ENCODE assay signal across 17 cellular contexts in genomic region chr7:67636363-67637355, GRCh38.
A peak's percentile ranks its signal among the peaks of the same experiment; 100 is the strongest.
DNase-seq lines count a peak whose midpoint lies in the region; ATAC-seq, FAIRE-seq and TF ChIP-seq lines count a peak whose summit lies in the region.
"Had no signal": no experiment of that assay in that cellular context is flagged by ENCODE, and none has a peak within 500 bp of the region (broad histone marks: within the 10 kb centered on the region; RNA-seq: fewer than 3 reads in every experiment).

No MANE protein-coding gene starts in this region.

- H3K4me2 ChIP-seq in HepG2 (ENCODE audit: low read depth, low read length): no peak overlapping the region

- H3K27ac ChIP-seq in HEK293 (ENCODE audit: extremely low read depth, low read depth, low read length): no peak overlapping the region
- H3K27ac ChIP-seq in VCaP: no peak overlapping the region
- H3K27ac ChIP-seq in HepG2 (ENCODE audit: extremely low read length, insufficient read depth, low read length): no peak overlapping the region
- H3K27ac ChIP-seq: vagina had no signal

- DNase-seq in Ammon's horn (ENCODE audit: low spot score) (peak; percentile 35), HepG2 (ENCODE audit: low spot score) (no peak), GM19239 (ENCODE audit: insufficient read length, low spot score) (no peak), GOT3 (lab: John Stamatoyannopoulos, UW) (no peak), OCI-M1 (lab: John Stamatoyannopoulos, UW) (no peak)
- DNase-seq in stimulated activated CD4-positive, alpha-beta T cell treated with anti-CD3 and anti-CD28 coated beads, Interleukin-4, amount 100 ng/mL, for 1 hour: no peak
- DNase-seq: activated CD4-positive, alpha-beta T cell treated with anti-CD3 and anti-CD28 coated beads for 48 hours; DMS53; hypothalamus; left ventricle myocardium superior; NCI-H2107; SHP77; stimulated activated naive CD8-positive, alpha-beta T cell treated with anti-CD3 and anti-CD28 coated beads, Interleukin-15, amount 100 ng/mL, for 72 hours had no signal

- POLR2A ChIA-PET in HEK293 (lab: Yijun Ruan, JAX): no interaction called here
- POLR2A ChIA-PET in HepG2 (lab: Yijun Ruan, JAX): no interaction called here

- H3K4me3 ChIP-seq in HEK293 (ENCODE audit: low read depth, low read length) (no peak overlapping the region), HepG2 (replicated peaks in 1 of 3; ENCODE audit: insufficient read depth in 1 of 3, low read depth in 2 of 3, low read length in 3 of 3) (no peak overlapping the region)
- H3K4me3 ChIP-seq: vagina had no signal

- TF ChIP-seq POLR2A in HepG2 (IDR thresholded peaks at IDR 0.05; ENCODE audit: insufficient read depth in 1 of 2, low read depth in 2 of 2, low read length in 2 of 2): no peak

- TF ChIP-seq EP300 in HepG2 (IDR thresholded peaks at IDR 0.05; ENCODE audit: low read depth in 2 of 2, low read length in 2 of 2): no peak
- no peak for TF ChIP-seq EP300 in HepG2 (CRISPR knock-in tag; IDR thresholded peaks at IDR 0.05; ENCODE audit: borderline replicate concordance)

- in situ Hi-C loops in HepG2 (cut with HindIII; ENCODE audit: extremely low pct_ligation_motif_present, low pct_unique_long_range_greater_than_20kb): no loop called here

- H3K36me3 ChIP-seq in HEK293 (ENCODE audit: control insufficient read depth in 2 of 2, insufficient read depth in 1 of 2, low read length in 2 of 2) (no peaks in the 10 kb centered on the region), HepG2 (replicated peaks in 1 of 2; ENCODE audit: control insufficient read depth in 1 of 2, insufficient read depth in 2 of 2, low read length in 2 of 2) (no peaks in the 10 kb centered on the region)
- H3K36me3 ChIP-seq: vagina had no signal

- no peak for ATAC-seq in HepG2
- ATAC-seq: activated naive CD4-positive, alpha-beta T cell treated with anti-CD3 and anti-CD28 coated beads, Interleukin-2, amount 50 U/mL, for 72 hours; left ventricle myocardium superior; stimulated activated naive CD8-positive, alpha-beta T cell treated with anti-CD3 and anti-CD28 coated beads, Interleukin-15, amount 100 ng/mL, for 72 hours had no signal

- CTCF ChIA-PET in HEK293 (lab: Yijun Ruan, JAX) (interaction anchor here (1.2 kb wide), 1 partner anchor 11 kb away, joined by 5 read pairs; no protein-coding TSS in a partner anchor), HepG2 (lab: Yijun Ruan, JAX; ENCODE audit: low intra/inter-chr PET ratio, low total read pairs) (no interaction called here)

- H4K20me1 ChIP-seq in HepG2 (ENCODE audit: insufficient read depth, low read length): no peaks in the 10 kb centered on the region

- H3K9ac ChIP-seq in HepG2 (ENCODE audit: insufficient read depth, low read depth, low read length): no peak overlapping the region

- no peak for FAIRE-seq in HepG2 (lab: Jason Lieb, UNC)
- FAIRE-seq in GM19239 (lab: Jason Lieb, UNC): no peak

- intact Hi-C loops in HepG2 (cut with micrococcal nuclease; ENCODE audit: unreplicated experiment): no loop called here

- BruUV-seq in HepG2 (replicated peaks; lab: Mats Ljungman, UMichigan): no TSS peak

- no peak for TF ChIP-seq RAD21 in HepG2 (CRISPR knock-in tag; IDR thresholded peaks at IDR 0.05)

- H3K4me1 ChIP-seq in HEK293 (ENCODE audit: control insufficient read depth, insufficient read depth, low read length): no peaks in the 10 kb centered on the region
- no peaks in the 10 kb centered on the region for H3K4me1 ChIP-seq in HepG2 (ENCODE audit: insufficient read depth, low read length)
- H3K4me1 ChIP-seq: vagina had no signal

- no peak overlapping the region for H2AFZ ChIP-seq in HepG2 (ENCODE audit: low read length)

- H3K27me3 ChIP-seq in HepG2 (ENCODE audit: control insufficient read depth in 1 of 2, insufficient read depth in 2 of 2, low read length in 2 of 2): no peaks in the 10 kb centered on the region
- H3K27me3 ChIP-seq: vagina had no signal

- no peaks in the 10 kb centered on the region for H3K79me2 ChIP-seq in HepG2 (ENCODE audit: insufficient read depth, low read length)

- H3K9me3 ChIP-seq in HEK293 (ENCODE audit: control insufficient read depth, insufficient read depth, low read depth, low read length): no peaks in the 10 kb centered on the region
- H3K9me3 ChIP-seq in HepG2 (ENCODE audit: low read length): no peaks in the 10 kb centered on the region
- H3K9me3 ChIP-seq: vagina had no signal

- WGBS in HepG2 (ENCODE audit: low lambda C conversion rate): 21% methylated on average over 8 of the region's 8 CpGs

- no peak for TF ChIP-seq CTCF in HEK293 (tag by site-specific recombination; IDR thresholded peaks at IDR 0.05)
- peak; percentile 77 for TF ChIP-seq CTCF in VCaP (conservative IDR thresholded peaks at IDR 0.05)
- peak; percentile 43 for TF ChIP-seq CTCF in HepG2 (CRISPR knock-in tag; IDR thresholded peaks at IDR 0.05)

TF ChIP-seq in HEK293, 187 proteins besides CTCF, POLR2A, EP300 and RAD21 (continues in another document):
- TF ChIP-seq PRDM1 (tag by site-specific recombination; IDR thresholded peaks at IDR 0.05): peak; percentile 26; the same call in 1 of the 2 replicates
- no peak for TF ChIP-seq FEZF1 (tag by site-specific recombination; IDR thresholded peaks at IDR 0.05)
- TF ChIP-seq ZNF596 (tag by site-specific recombination; IDR thresholded peaks at IDR 0.05): no peak
- TF ChIP-seq ZNF513 (tag by site-specific recombination; IDR thresholded peaks at IDR 0.05): no peak
- no peak for TF ChIP-seq ZNF214 (tag by site-specific recombination; IDR thresholded peaks at IDR 0.05; ENCODE audit: borderline replicate concordance)
- no peak for TF ChIP-seq ZNF549 (tag by site-specific recombination; IDR thresholded peaks at IDR 0.05)
- no peak for TF ChIP-seq ZNF404 (tag by site-specific recombination; IDR thresholded peaks at IDR 0.05)
- TF ChIP-seq ZNF391 (tag by site-specific recombination; IDR thresholded peaks at IDR 0.05; ENCODE audit: borderline replicate concordance, low read depth): no peak
- TF ChIP-seq BCL11A (tag by site-specific recombination; IDR thresholded peaks at IDR 0.05; ENCODE audit: low read depth): no peak
- TF ChIP-seq, protein P1, sequence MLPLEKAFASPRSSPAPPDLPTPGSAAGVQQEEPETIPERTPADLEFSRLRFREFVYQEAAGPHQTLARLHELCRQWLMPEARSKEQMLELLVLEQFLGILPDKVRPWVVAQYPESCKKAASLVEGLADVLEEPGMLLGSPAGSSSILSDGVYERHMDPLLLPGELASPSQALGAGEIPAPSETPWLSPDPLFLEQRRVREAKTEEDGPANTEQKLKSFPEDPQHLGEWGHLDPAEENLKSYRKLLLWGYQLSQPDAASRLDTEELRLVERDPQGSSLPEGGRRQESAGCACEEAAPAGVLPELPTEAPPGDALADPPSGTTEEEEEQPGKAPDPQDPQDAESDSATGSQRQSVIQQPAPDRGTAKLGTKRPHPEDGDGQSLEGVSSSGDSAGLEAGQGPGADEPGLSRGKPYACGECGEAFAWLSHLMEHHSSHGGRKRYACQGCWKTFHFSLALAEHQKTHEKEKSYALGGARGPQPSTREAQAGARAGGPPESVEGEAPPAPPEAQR (tag by site-specific recombination; IDR thresholded peaks at IDR 0.05): no peak

TF ChIP-seq in HepG2, 621 proteins besides CTCF, POLR2A, EP300 and RAD21 (continues in another document):
- TF ChIP-seq ZNF382 (CRISPR knock-in tag; IDR thresholded peaks at IDR 0.05; ENCODE audit: borderline replicate concordance) (no peak), STAG1 (CRISPR knock-in tag; IDR thresholded peaks at IDR 0.05) (peak; percentile 48)
- TF ChIP-seq, protein P2, sequence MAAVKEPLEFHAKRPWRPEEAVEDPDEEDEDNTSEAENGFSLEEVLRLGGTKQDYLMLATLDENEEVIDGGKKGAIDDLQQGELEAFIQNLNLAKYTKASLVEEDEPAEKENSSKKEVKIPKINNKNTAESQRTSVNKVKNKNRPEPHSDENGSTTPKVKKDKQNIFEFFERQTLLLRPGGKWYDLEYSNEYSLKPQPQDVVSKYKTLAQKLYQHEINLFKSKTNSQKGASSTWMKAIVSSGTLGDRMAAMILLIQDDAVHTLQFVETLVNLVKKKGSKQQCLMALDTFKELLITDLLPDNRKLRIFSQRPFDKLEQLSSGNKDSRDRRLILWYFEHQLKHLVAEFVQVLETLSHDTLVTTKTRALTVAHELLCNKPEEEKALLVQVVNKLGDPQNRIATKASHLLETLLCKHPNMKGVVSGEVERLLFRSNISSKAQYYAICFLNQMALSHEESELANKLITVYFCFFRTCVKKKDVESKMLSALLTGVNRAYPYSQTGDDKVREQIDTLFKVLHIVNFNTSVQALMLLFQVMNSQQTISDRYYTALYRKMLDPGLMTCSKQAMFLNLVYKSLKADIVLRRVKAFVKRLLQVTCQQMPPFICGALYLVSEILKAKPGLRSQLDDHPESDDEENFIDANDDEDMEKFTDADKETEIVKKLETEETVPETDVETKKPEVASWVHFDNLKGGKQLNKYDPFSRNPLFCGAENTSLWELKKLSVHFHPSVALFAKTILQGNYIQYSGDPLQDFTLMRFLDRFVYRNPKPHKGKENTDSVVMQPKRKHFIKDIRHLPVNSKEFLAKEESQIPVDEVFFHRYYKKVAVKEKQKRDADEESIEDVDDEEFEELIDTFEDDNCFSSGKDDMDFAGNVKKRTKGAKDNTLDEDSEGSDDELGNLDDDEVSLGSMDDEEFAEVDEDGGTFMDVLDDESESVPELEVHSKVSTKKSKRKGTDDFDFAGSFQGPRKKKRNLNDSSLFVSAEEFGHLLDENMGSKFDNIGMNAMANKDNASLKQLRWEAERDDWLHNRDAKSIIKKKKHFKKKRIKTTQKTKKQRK (IDR thresholded peaks at IDR 0.05; ENCODE audit: low read length): no peak
